ENCODE assay signal across 1 cellular context in the genomic region with DNA sequence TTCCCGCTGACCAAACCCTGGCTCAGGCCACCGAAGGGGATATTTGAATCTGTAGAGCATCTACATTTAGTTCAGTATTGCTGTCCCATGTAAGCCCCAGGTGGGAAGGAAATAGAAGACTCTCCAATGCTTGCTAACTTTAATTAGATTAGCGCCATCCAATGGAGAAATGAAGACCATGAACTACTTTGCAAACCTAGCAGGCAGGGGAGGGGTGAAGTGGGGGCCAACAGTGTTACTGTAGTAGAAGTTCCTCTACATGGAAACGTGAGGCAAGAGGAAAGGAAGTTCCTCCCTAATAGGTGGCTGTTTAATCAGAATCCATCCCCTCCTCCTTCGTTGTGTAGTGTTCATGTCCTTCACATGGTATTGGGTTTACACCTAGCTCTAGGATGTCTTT.
TF ChIP-seq lines count a peak whose summit lies in the region.

No MANE protein-coding gene starts in this region.

TF ChIP-seq in HCT116, 20 proteins besides CTCF, POLR2A, EP300 and RAD21 (continued from another document):
- TF ChIP-seq, protein P1, sequence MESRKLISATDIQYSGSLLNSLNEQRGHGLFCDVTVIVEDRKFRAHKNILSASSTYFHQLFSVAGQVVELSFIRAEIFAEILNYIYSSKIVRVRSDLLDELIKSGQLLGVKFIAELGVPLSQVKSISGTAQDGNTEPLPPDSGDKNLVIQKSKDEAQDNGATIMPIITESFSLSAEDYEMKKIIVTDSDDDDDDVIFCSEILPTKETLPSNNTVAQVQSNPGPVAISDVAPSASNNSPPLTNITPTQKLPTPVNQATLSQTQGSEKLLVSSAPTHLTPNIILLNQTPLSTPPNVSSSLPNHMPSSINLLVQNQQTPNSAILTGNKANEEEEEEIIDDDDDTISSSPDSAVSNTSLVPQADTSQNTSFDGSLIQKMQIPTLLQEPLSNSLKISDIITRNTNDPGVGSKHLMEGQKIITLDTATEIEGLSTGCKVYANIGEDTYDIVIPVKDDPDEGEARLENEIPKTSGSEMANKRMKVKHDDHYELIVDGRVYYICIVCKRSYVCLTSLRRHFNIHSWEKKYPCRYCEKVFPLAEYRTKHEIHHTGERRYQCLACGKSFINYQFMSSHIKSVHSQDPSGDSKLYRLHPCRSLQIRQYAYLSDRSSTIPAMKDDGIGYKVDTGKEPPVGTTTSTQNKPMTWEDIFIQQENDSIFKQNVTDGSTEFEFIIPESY (IDR thresholded peaks at IDR 0.05; ENCODE audit: extremely low read depth, insufficient replicate concordance, low read length) = no peak
- TF ChIP-seq POLR2AphosphoS5 (IDR thresholded peaks at IDR 0.05; ENCODE audit: low read depth, low read length) (no peak), EGR1 (IDR thresholded peaks at IDR 0.05; ENCODE audit: low read depth) (no peak), SIN3A (IDR thresholded peaks at IDR 0.05; ENCODE audit: low read depth) (no peak), EZH2 (IDR thresholded peaks at IDR 0.05) (no peak), JUND (IDR thresholded peaks at IDR 0.05) (no peak), ELF1 (IDR thresholded peaks at IDR 0.05; ENCODE audit: borderline replicate concordance, low read depth) (no peak), CEBPB (IDR thresholded peaks at IDR 0.05; ENCODE audit: low read depth) (no peak), TCF7L2 (IDR thresholded peaks at IDR 0.05; ENCODE audit: borderline replicate concordance, extremely low read depth, insufficient read depth, insufficient read length) (no peak), ZNF274 (IDR thresholded peaks at IDR 0.05; ENCODE audit: low read depth, low read length) (no peak), EZH2phosphoT487 (IDR thresholded peaks at IDR 0.05; ENCODE audit: borderline replicate concordance) (no peak), CBX3 (IDR thresholded peaks at IDR 0.05; ENCODE audit: low read depth) (no peak)
- TF ChIP-seq, protein P2, sequence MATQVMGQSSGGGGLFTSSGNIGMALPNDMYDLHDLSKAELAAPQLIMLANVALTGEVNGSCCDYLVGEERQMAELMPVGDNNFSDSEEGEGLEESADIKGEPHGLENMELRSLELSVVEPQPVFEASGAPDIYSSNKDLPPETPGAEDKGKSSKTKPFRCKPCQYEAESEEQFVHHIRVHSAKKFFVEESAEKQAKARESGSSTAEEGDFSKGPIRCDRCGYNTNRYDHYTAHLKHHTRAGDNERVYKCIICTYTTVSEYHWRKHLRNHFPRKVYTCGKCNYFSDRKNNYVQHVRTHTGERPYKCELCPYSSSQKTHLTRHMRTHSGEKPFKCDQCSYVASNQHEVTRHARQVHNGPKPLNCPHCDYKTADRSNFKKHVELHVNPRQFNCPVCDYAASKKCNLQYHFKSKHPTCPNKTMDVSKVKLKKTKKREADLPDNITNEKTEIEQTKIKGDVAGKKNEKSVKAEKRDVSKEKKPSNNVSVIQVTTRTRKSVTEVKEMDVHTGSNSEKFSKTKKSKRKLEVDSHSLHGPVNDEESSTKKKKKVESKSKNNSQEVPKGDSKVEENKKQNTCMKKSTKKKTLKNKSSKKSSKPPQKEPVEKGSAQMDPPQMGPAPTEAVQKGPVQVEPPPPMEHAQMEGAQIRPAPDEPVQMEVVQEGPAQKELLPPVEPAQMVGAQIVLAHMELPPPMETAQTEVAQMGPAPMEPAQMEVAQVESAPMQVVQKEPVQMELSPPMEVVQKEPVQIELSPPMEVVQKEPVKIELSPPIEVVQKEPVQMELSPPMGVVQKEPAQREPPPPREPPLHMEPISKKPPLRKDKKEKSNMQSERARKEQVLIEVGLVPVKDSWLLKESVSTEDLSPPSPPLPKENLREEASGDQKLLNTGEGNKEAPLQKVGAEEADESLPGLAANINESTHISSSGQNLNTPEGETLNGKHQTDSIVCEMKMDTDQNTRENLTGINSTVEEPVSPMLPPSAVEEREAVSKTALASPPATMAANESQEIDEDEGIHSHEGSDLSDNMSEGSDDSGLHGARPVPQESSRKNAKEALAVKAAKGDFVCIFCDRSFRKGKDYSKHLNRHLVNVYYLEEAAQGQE (IDR thresholded peaks at IDR 0.05; ENCODE audit: low read depth) = no peak
